In the genomic region with DNA sequence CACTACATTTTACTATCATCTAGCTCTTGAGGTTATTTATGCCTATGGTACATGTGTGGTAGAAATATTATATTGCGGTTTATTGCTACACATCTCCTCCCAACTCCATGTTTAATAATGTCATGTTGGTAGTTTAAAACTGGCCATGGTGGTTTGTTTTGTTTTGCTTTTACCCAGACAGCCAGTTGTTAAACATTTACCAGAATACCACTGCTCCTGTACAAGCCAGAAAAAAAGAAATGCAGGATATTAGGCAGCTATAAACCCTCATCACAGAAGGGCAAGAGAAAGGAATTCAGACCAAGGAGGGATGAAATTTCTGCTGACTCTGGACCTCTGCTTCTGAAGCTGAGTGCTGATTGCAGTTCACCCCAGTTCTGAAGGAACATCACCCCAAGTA, we compare ENCODE assay signal across 28 cellular contexts.
"Had no signal": no experiment of that assay in that cellular context is flagged by ENCODE, and none has a peak within 500 bp of the region (broad histone marks: within the 10 kb centered on the region; RNA-seq: fewer than 3 reads in every experiment).

No MANE protein-coding gene starts in this region.

- DNase-seq: activated CD4-positive, alpha-beta T cell treated with anti-CD3 and anti-CD28 coated beads for 36 hours; activated CD4-positive, alpha-beta T cell treated with anti-CD3 and anti-CD28 coated beads, Interleukin-2, amount 10 ng/mL, durations not matched to agents 7 days and 5 days; activated CD4-positive, alpha-beta T cell treated with anti-CD3 and anti-CD28 coated beads, Interleukin-2, amount 50 U/mL, for 48 hours; activated CD8-positive, alpha-beta T cell treated with anti-CD3 and anti-CD28 coated beads, Interleukin-2, amount 10 ng/mL, durations not matched to agents 7 days and 5 days; activated gamma-delta T cell treated with Interleukin-2 at 50 U/mL for 16 hours; activated naive CD4-positive, alpha-beta T cell treated with anti-CD3 and anti-CD28 coated beads for 36 hours; activated T-cell treated with anti-CD3 and anti-CD28 coated beads, Interleukin-2, amount 50 U/mL, for 24 hours; adrenal gland; body of pancreas; Kasumi-1; KG1; MG63; NCI-H1092; NCI-H1436 treated with DMSO at 0.1 percent for 48 hours; NCI-H1694 treated with DMSO at 0.1 percent for 48 hours; NCI-H2029; NCI-H345; NCI-H524 treated with DMSO at 0.1 percent for 48 hours; SHP77; SJCRH30; T1000 had no signal

- H3K27ac ChIP-seq: adrenal gland, body of pancreas, breast epithelium, SJCRH30, SK-N-MC had no signal

- H3K9me3 ChIP-seq: adrenal gland, body of pancreas, breast epithelium, MG63, SJCRH30 had no signal

- H3K27me3 ChIP-seq: adrenal gland, body of pancreas, breast epithelium, MG63, SJCRH30 had no signal

- H3K36me3 ChIP-seq: adrenal gland, breast epithelium, MG63, SJCRH30 had no signal

- H3K4me1 ChIP-seq: adrenal gland, body of pancreas, breast epithelium, SJCRH30 had no signal

- FAIRE-seq: astrocyte had no signal

- ATAC-seq: activated CD4-positive, alpha-beta T cell treated with anti-CD3 and anti-CD28 coated beads for 36 hours; activated CD4-positive, CD25-positive, alpha-beta regulatory T cell treated with anti-CD3 and anti-CD28 coated beads, Interleukin-2, amount 50 U/mL, for 24 hours; activated CD8-positive, alpha-beta T cell treated with anti-CD3 and anti-CD28 coated beads, Interleukin-2, amount 10 ng/mL, durations not matched to agents 7 days and 5 days; activated naive CD4-positive, alpha-beta T cell treated with anti-CD3 and anti-CD28 coated beads, Interleukin-2, amount 50 U/mL, for 72 hours; body of pancreas; Panc1; WTC11 had no signal

- H3K4me3 ChIP-seq: adrenal gland, body of pancreas, breast epithelium, MG63, SJCRH30, SK-N-MC had no signal
